In the genomic region with DNA sequence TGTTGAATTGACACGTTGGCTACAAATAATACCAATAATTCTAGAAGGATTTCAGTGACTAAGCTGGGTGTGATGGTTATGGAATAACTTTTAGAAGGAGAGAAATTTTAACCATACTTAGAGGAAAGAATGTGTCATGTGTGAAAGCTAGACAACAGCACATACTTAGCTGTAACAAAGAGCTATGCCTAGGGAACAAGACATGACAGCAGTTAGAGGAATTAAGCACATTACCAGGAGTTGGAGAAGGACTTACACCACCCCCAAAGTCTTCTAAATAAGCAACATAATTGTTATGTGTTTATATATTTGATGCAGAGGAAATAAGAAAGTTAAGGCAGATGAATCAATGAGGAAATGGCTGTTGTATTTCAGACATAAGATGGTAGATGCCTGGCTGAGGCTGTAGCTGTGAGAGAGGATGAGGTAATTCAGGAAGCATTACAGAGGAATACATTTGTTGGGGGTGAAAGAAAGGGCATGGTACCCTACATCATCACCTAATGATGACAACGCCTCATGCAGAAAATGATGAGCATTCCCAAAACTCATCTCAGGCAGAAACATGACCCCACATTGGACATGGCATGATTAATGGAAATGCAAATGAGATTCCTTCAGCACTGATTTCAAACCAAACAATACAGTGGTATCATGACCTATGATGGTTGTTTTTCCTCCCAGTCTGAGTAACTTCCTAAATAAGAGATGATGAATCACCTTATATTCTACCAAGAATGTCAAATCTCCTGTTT, we compare ENCODE assay signal across 16 cellular contexts.
DNase-seq lines count a peak whose midpoint lies in the region; ATAC-seq and TF ChIP-seq lines count a peak whose summit lies in the region.
"Had no signal": no experiment of that assay in that cellular context is flagged by ENCODE, and none has a peak within 500 bp of the region (broad histone marks: within the 10 kb centered on the region; RNA-seq: fewer than 3 reads in every experiment).

No MANE protein-coding gene starts in this region.

- H4K20me1 ChIP-seq in neural cell (ENCODE audit: insufficient read depth) = no peaks in the 10 kb centered on the region

- H3K36me3 ChIP-seq in neural cell (ENCODE audit: insufficient read depth, low read length) = no peaks in the 10 kb centered on the region
- H3K36me3 ChIP-seq: spleen had no signal

- TF ChIP-seq EP300 in neural cell (conservative IDR thresholded peaks at IDR 0.05; ENCODE audit: poor library complexity, severe bottlenecking) = no peak

- no peak overlapping the region for H3K4me3 ChIP-seq in neural cell (ENCODE audit: low read length)
- H3K4me3 ChIP-seq: spleen had no signal

- no peak overlapping the region for H3K4me2 ChIP-seq in neural cell (ENCODE audit: low read length)

- H3K27me3 ChIP-seq in neural cell (ENCODE audit: insufficient read depth, low read depth, low read length) = no peaks in the 10 kb centered on the region
- H3K27me3 ChIP-seq: spleen had no signal

- H2AFZ ChIP-seq in neural cell (ENCODE audit: low read depth, low read length) = no peak overlapping the region

- DNase-seq in ELR (ENCODE audit: low read depth) (peak; percentile 79), RPMI7951 (ENCODE audit: low read depth) (peak; percentile 24), dermis microvascular lymphatic vessel endothelial cell (ENCODE audit: low read depth in 2 of 2) (peak; percentile 11 to 92), islet precursor cell (no peak), NCI-H187 treated with DMSO at 0.1 percent for 48 hours (lab: John Stamatoyannopoulos, UW) (no peak)
- no peak for DNase-seq in activated naive CD4-positive, alpha-beta T cell treated with anti-CD3 and anti-CD28 coated beads, Interleukin-2, amount 50 U/mL, for 16 hours
- DNase-seq: activated naive CD4-positive, alpha-beta T cell treated with anti-CD3 and anti-CD28 coated beads, Interleukin-2, amount 10 ng/mL, durations not matched to agents 7 days and 5 days; AML-193; NCI-H1417; occipital lobe; spleen; T-helper 1 cell had no signal

- peaks cover 4% of the 10 kb centered on the region for H3F3A ChIP-seq in neural cell (ENCODE audit: insufficient read depth, low read length, poor library complexity, severe bottlenecking)

- H3K9me2 ChIP-seq in neural cell (ENCODE audit: insufficient read depth, low read length) = no peaks in the 10 kb centered on the region

- H3K27ac ChIP-seq in neural cell (ENCODE audit: low read length) = peak overlapping the region; percentile 10
- H3K27ac ChIP-seq: spleen had no signal

- no peaks in the 10 kb centered on the region for H3K79me2 ChIP-seq in neural cell (replicated peaks; ENCODE audit: insufficient read depth, low read length)

- no peak for TF ChIP-seq RAD21 in neural cell (conservative IDR thresholded peaks at IDR 0.05)

- no peak for TF ChIP-seq CTCF in neural cell (IDR thresholded peaks at IDR 0.05; ENCODE audit: poor library complexity, severe bottlenecking)

- H3K9me3 ChIP-seq in neural cell (ENCODE audit: low read length) = peaks cover 5% of the 10 kb centered on the region

- no peak overlapping the region for H3K9ac ChIP-seq in neural cell (ENCODE audit: low read length)

- no peak for ATAC-seq in HG02938 (IDR thresholded peaks at IDR 0.05; ENCODE audit: unreplicated experiment)
- ATAC-seq: esophagus mucosa, Panc1 had no signal

TF ChIP-seq in neural cell, 6 proteins besides CTCF, POLR2A, EP300 and RAD21:
- TF ChIP-seq, protein P1, sequence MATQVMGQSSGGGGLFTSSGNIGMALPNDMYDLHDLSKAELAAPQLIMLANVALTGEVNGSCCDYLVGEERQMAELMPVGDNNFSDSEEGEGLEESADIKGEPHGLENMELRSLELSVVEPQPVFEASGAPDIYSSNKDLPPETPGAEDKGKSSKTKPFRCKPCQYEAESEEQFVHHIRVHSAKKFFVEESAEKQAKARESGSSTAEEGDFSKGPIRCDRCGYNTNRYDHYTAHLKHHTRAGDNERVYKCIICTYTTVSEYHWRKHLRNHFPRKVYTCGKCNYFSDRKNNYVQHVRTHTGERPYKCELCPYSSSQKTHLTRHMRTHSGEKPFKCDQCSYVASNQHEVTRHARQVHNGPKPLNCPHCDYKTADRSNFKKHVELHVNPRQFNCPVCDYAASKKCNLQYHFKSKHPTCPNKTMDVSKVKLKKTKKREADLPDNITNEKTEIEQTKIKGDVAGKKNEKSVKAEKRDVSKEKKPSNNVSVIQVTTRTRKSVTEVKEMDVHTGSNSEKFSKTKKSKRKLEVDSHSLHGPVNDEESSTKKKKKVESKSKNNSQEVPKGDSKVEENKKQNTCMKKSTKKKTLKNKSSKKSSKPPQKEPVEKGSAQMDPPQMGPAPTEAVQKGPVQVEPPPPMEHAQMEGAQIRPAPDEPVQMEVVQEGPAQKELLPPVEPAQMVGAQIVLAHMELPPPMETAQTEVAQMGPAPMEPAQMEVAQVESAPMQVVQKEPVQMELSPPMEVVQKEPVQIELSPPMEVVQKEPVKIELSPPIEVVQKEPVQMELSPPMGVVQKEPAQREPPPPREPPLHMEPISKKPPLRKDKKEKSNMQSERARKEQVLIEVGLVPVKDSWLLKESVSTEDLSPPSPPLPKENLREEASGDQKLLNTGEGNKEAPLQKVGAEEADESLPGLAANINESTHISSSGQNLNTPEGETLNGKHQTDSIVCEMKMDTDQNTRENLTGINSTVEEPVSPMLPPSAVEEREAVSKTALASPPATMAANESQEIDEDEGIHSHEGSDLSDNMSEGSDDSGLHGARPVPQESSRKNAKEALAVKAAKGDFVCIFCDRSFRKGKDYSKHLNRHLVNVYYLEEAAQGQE (IDR thresholded peaks at IDR 0.05; ENCODE audit: borderline replicate concordance) = no peak
- TF ChIP-seq SMC3 (conservative IDR thresholded peaks at IDR 0.05; ENCODE audit: poor library complexity) (no peak), EZH2 (IDR thresholded peaks at IDR 0.05; ENCODE audit: borderline replicate concordance, insufficient read depth, low read length, poor library complexity, severe bottlenecking) (no peak), MXI1 (conservative IDR thresholded peaks at IDR 0.05; ENCODE audit: poor library complexity, severe bottlenecking) (no peak), POLR2AphosphoS5 (IDR thresholded peaks at IDR 0.05) (no peak), TAF1 (IDR thresholded peaks at IDR 0.05; ENCODE audit: low read depth) (no peak)

Comparison
In these comparisons a context has a peak if more than half of its experiments do, and no peak if none do; other contexts are left out.
1. DNase-seq: peak in ELR (single experiment), RPMI7951 (single experiment) and dermis microvascular lymphatic vessel endothelial cell (2 of 2); none in islet precursor cell (single experiment), activated naive CD4-positive, alpha-beta T cell treated with anti-CD3 and anti-CD28 coated beads, Interleukin-2, amount 50 U/mL, for 16 hours (single experiment) and NCI-H187 treated with DMSO at 0.1 percent for 48 hours (single experiment).